8 cellular contexts compared by ENCODE assay signal in genomic region chr1:155261888-155262673, GRCh38. TPM values are rescaled to one million over a fixed set of nuclear protein-coding genes. Genes with fewer than 3 reads are reported as not detected.
DNase-seq lines count a peak whose midpoint lies in the region; ATAC-seq and TF ChIP-seq lines count a peak whose summit lies in the region.

TSS of gene SCAMP3 (minus strand) at chr1:155262360. CDS start at chr1:155262151, 209 bp downstream.

- peaks cover 13% of the 10 kb centered on the region for H3K4me1 ChIP-seq in Panc1 (ENCODE audit: control insufficient read depth, insufficient read depth, low read length)
- H3K4me1 ChIP-seq in muscle layer of duodenum (ENCODE audit: control insufficient read depth in 1 of 2, insufficient read depth in 2 of 2, low read length in 2 of 2) = peaks cover 11 to 12% of the 10 kb centered on the region in 2 donors

- peak; percentile 85 for ATAC-seq in GM21723 (IDR thresholded peaks at IDR 0.05; ENCODE audit: unreplicated experiment)
- ATAC-seq in Panc1 = peak; percentile 97
- peak; percentile 96 to 97 for ATAC-seq in activated T-cell treated with anti-CD3 and anti-CD28 coated beads, Interleukin-2, amount 50 U/mL, for 4 hours
- ATAC-seq in esophagus mucosa = peak; percentile 95

- peaks cover 31% of the 10 kb centered on the region for H3K4me1 Mint-ChIP-seq in activated T-cell treated with anti-CD3 and anti-CD28 coated beads, Interleukin-2, amount 50 U/mL, for 4 hours (ENCODE audit: low read depth)

- no TSS peak for BruUV-seq in Panc1 (replicated peaks; lab: Mats Ljungman, UMichigan)

- H3K9me3 ChIP-seq in Panc1 (ENCODE audit: control insufficient read depth, insufficient read depth, low read depth, low read length) = no peaks in the 10 kb centered on the region
- no peaks in the 10 kb centered on the region for H3K9me3 ChIP-seq in muscle layer of duodenum (ENCODE audit: control insufficient read depth in 1 of 2, low read length in 2 of 2)

- H3K4me3 Mint-ChIP-seq in activated T-cell treated with anti-CD3 and anti-CD28 coated beads, Interleukin-2, amount 50 U/mL, for 4 hours = peak within 1 kb of the TSS; percentile 99

- in situ Hi-C loops in Panc1 (cut with HindIII; ENCODE audit: low pct_unique_long_range_greater_than_20kb, low sequenced_read_pairs) = no loop called here

- peaks cover 12% of the 10 kb centered on the region for H3K36me3 ChIP-seq in Panc1 (ENCODE audit: control insufficient read depth, insufficient read depth, low read length)
- peaks cover 43 to 56% of the 10 kb centered on the region in 2 donors for H3K36me3 ChIP-seq in muscle layer of duodenum (ENCODE audit: control insufficient read depth in 1 of 2, insufficient read depth in 2 of 2, low read length in 2 of 2)

- H3K4me3 ChIP-seq in Panc1 (ENCODE audit: low read depth in 2 of 2, low read length in 2 of 2) (peak within 1 kb of the TSS; percentile 87 to 95), muscle layer of duodenum (ENCODE audit: low read depth in 1 of 2, low read length in 2 of 2) (peak within 1 kb of the TSS; percentile 93 to 96)

- H3K27me3 ChIP-seq in Panc1 (ENCODE audit: control insufficient read depth, insufficient read depth, low read length) = no peaks in the 10 kb centered on the region
- H3K27me3 ChIP-seq in muscle layer of duodenum (ENCODE audit: low read depth, low read length) = no peaks in the 10 kb centered on the region

- DNase-seq in DMS53 (lab: John Stamatoyannopoulos, UW) = peak; percentile 99
- peak; percentile 87 for DNase-seq in KG1 (lab: John Stamatoyannopoulos, UW)
- DNase-seq in Panc1 (ENCODE audit: low read depth, low spot score) = peak; percentile 94
- peak; percentile 75 for DNase-seq in activated T-cell treated with anti-CD3 and anti-CD28 coated beads, Interleukin-2, amount 50 U/mL, for 4 hours
- peak; percentile 82 to 85 for DNase-seq in stimulated activated CD8-positive, alpha-beta memory T cell treated with anti-CD3 and anti-CD28 coated beads, Interleukin-7, amount 100 ng/mL, for 4 hours (ENCODE audit: low read depth in 2 of 2)

- CTCF ChIA-PET in Panc1 (lab: Charles Lee) = interaction anchor here (1.1 kb wide), 1 partner anchor 12 kb away, joined by 4 read pairs; no protein-coding TSS in a partner anchor

- TF ChIP-seq CTCF in Panc1 (IDR thresholded peaks at IDR 0.05) = no peak

- POLR2A ChIA-PET in Panc1 (lab: Charles Lee) = no interaction called here

- H3K27ac ChIP-seq in Panc1 (ENCODE audit: low read length) (peak within 1 kb of the TSS; percentile 97), muscle layer of duodenum (ENCODE audit: low read length) (peak within 1 kb of the TSS; percentile 83)

- H3K36me3 Mint-ChIP-seq in activated T-cell treated with anti-CD3 and anti-CD28 coated beads, Interleukin-2, amount 50 U/mL, for 4 hours (ENCODE audit: insufficient read depth) = peaks cover 53% of the 10 kb centered on the region

- intact Hi-C loops in Panc1 (cut with micrococcal nuclease; ENCODE audit: unreplicated experiment) = no loop called here

- H3K9me3 Mint-ChIP-seq in activated T-cell treated with anti-CD3 and anti-CD28 coated beads, Interleukin-2, amount 50 U/mL, for 4 hours = no peaks in the 10 kb centered on the region

- H3K27me3 Mint-ChIP-seq in activated T-cell treated with anti-CD3 and anti-CD28 coated beads, Interleukin-2, amount 50 U/mL, for 4 hours (ENCODE audit: low read depth) = no peaks in the 10 kb centered on the region

RNA-seq across cellular contexts. Expression of gene SCAMP3, which starts in this region (rescaled TPM):
- total RNA-seq in Panc1 (2021; ENCODE audit: unreplicated experiment) = 200 TPM
- polyA plus RNA-seq in Panc1 (2012; ENCODE audit: insufficient read length) = 232 TPM
- 100 to 1,000 TPM; 193 to 214 (median 208) TPM for total RNA-seq in activated T-cell treated with anti-CD3 and anti-CD28 coated beads, Interleukin-2, amount 50 U/mL, for 4 hours
- total RNA-seq in esophagus mucosa = 43.3 TPM

Comparison
In these comparisons a context has a peak if more than half of its experiments do, and no peak if none do; other contexts are left out.
1. Peak in every context shown above with its lines: DNase-seq, ATAC-seq, H3K4me3 ChIP-seq and H3K27ac ChIP-seq.